21 cellular contexts compared by ENCODE assay signal in genomic region chr2:62370304-62371250, GRCh38.
"Had no signal": no experiment of that assay in that cellular context is flagged by ENCODE, and none has a peak within 500 bp of the region (broad histone marks: within the 10 kb centered on the region; RNA-seq: fewer than 3 reads in every experiment).

No MANE protein-coding gene starts in this region.

- H3K4me3 ChIP-seq: left lung, psoas muscle, smooth muscle cell, upper lobe of right lung had no signal

- H3K27me3 Mint-ChIP-seq: activated CD4-positive, alpha-beta T cell treated with anti-CD3 and anti-CD28 coated beads, Interleukin-2, amount 10 ng/mL, durations not matched to agents 7 days and 5 days; activated naive CD8-positive, alpha-beta T cell treated with anti-CD3 and anti-CD28 coated beads, Interleukin-2, amount 50 U/mL, for 24 hours; activated T-cell treated with anti-CD3 and anti-CD28 coated beads, Interleukin-2, amount 50 U/mL, for 24 hours had no signal

- H3K27ac Mint-ChIP-seq: activated CD4-positive, alpha-beta T cell treated with anti-CD3 and anti-CD28 coated beads, Interleukin-2, amount 10 ng/mL, durations not matched to agents 7 days and 5 days; activated CD8-positive, alpha-beta T cell treated with anti-CD3 and anti-CD28 coated beads, Interleukin-2, amount 10 ng/mL, durations not matched to agents 7 days and 5 days; activated naive CD4-positive, alpha-beta T cell treated with anti-CD3 and anti-CD28 coated beads for 36 hours; activated naive CD8-positive, alpha-beta T cell treated with anti-CD3 and anti-CD28 coated beads, Interleukin-2, amount 50 U/mL, for 24 hours; activated T-cell treated with anti-CD3 and anti-CD28 coated beads, Interleukin-2, amount 50 U/mL, for 24 hours; activated T-helper 2 cell treated with anti-CD3 and anti-CD28 coated beads, Interferon-gamma antibody, Interleukin-2, Interleukin-4, amounts not matched to agents 10 μg/mL and 5 μg/mL and 100 μg/mL, durations not matched to agents 14 hours and 24 hours and 36 hours; brain had no signal

- H3K4me1 ChIP-seq: left lung, psoas muscle, upper lobe of right lung had no signal

- FAIRE-seq: colon, endometrium, frontal cortex had no signal

- H3K36me3 ChIP-seq: left lung, upper lobe of right lung had no signal

- H3K9me3 ChIP-seq: upper lobe of right lung had no signal

- H3K4me1 Mint-ChIP-seq: activated CD4-positive, alpha-beta T cell treated with anti-CD3 and anti-CD28 coated beads, Interleukin-2, amount 10 ng/mL, durations not matched to agents 7 days and 5 days; activated naive CD8-positive, alpha-beta T cell treated with anti-CD3 and anti-CD28 coated beads, Interleukin-2, amount 50 U/mL, for 24 hours; brain had no signal

- H3K27ac ChIP-seq: left lung, psoas muscle, upper lobe of right lung had no signal

- H3K36me3 Mint-ChIP-seq: brain had no signal

- ATAC-seq: activated CD8-positive, alpha-beta T cell treated with anti-CD3 and anti-CD28 coated beads, Interleukin-2, amount 10 ng/mL, durations not matched to agents 7 days and 5 days; left lung; psoas muscle; sciatic nerve; upper lobe of right lung had no signal

- DNase-seq: activated CD4-positive, alpha-beta T cell treated with anti-CD3 and anti-CD28 coated beads, Interleukin-2, amount 10 ng/mL, durations not matched to agents 7 days and 5 days; activated CD8-positive, alpha-beta T cell treated with anti-CD3 and anti-CD28 coated beads, Interleukin-2, amount 10 ng/mL, durations not matched to agents 7 days and 5 days; activated naive CD4-positive, alpha-beta T cell treated with anti-CD3 and anti-CD28 coated beads for 36 hours; activated naive CD8-positive, alpha-beta T cell treated with anti-CD3 and anti-CD28 coated beads, Interleukin-2, amount 50 U/mL, for 24 hours; activated T-cell treated with anti-CD3 and anti-CD28 coated beads, Interleukin-2, amount 50 U/mL, for 24 hours; anterior cingulate cortex; central memory CD4-positive, alpha-beta T cell; head of caudate nucleus; left lung; mammary epithelial cell; psoas muscle; stimulated activated CD4-positive, alpha-beta T cell treated with anti-CD3 and anti-CD28 coated beads, Interleukin-4, amount 100 ng/mL, for 1 hour; stimulated activated naive CD4-positive, alpha-beta T cell; upper lobe of right lung had no signal

- H3K27me3 ChIP-seq: left lung, upper lobe of right lung had no signal

- H3K4me3 Mint-ChIP-seq: activated CD4-positive, alpha-beta T cell treated with anti-CD3 and anti-CD28 coated beads, Interleukin-2, amount 10 ng/mL, durations not matched to agents 7 days and 5 days; activated CD8-positive, alpha-beta T cell treated with anti-CD3 and anti-CD28 coated beads, Interleukin-2, amount 10 ng/mL, durations not matched to agents 7 days and 5 days; activated naive CD4-positive, alpha-beta T cell treated with anti-CD3 and anti-CD28 coated beads for 36 hours; activated naive CD8-positive, alpha-beta T cell treated with anti-CD3 and anti-CD28 coated beads, Interleukin-2, amount 50 U/mL, for 24 hours; activated T-cell treated with anti-CD3 and anti-CD28 coated beads, Interleukin-2, amount 50 U/mL, for 24 hours; brain had no signal
